In genomic region chr14:101878222-101879211, GRCh38 we compare ENCODE assay signal across 9 cellular contexts.
A peak's percentile ranks its signal among the peaks of the same experiment; 100 is the strongest.
DNase-seq lines count a peak whose midpoint lies in the region; ATAC-seq and TF ChIP-seq lines count a peak whose summit lies in the region.
"Had no signal": no experiment of that assay in that cellular context is flagged by ENCODE, and none has a peak within 500 bp of the region (broad histone marks: within the 10 kb centered on the region; RNA-seq: fewer than 3 reads in every experiment).

No MANE protein-coding gene starts in this region.

- CTCF ChIA-PET in CD4-positive, alpha-beta memory T cell (lab: Charles Lee; ENCODE audit: partially characterized antibody): interaction anchor here (1.0 to 2.8 kb wide), 5 partner anchors 34 to 172 kb away, joined by 3 to 17 read pairs (median 5); no protein-coding TSS in a partner anchor

- H3K4me1 ChIP-seq in CD4-positive, alpha-beta memory T cell (ENCODE audit: insufficient read depth, low read length): peaks cover 69% of the 10 kb centered on the region
- H3K4me1 ChIP-seq in mucosa of descending colon (ENCODE audit: low read depth) (peaks cover 33% of the 10 kb centered on the region), tibial nerve (peaks cover 0 to 23% (median 15%) of the 10 kb centered on the region in 4 donors), ascending aorta (peaks cover 0 to 3% of the 10 kb centered on the region in 2 donors)

- peak overlapping the region in 6 of 8 donors; percentile 13 to 50 (median 41) for H3K4me3 Mint-ChIP-seq in CD4-positive, alpha-beta memory T cell
- peak overlapping the region; percentile 63 to 77 for H3K4me3 Mint-ChIP-seq in activated T-cell treated with anti-CD3 and anti-CD28 coated beads, Interleukin-2, amount 50 U/mL, for 72 hours

- TF ChIP-seq CTCF in mucosa of descending colon (IDR thresholded peaks at IDR 0.05): no peak
- TF ChIP-seq CTCF in tibial nerve (IDR thresholded peaks at IDR 0.05): no peak
- TF ChIP-seq CTCF in ascending aorta (IDR thresholded peaks at IDR 0.05): no peak

- peaks cover 0 to 3% (median 0%) of the 10 kb centered on the region in 8 donors for H3K9me3 Mint-ChIP-seq in CD4-positive, alpha-beta memory T cell
- no peaks in the 10 kb centered on the region for H3K9me3 Mint-ChIP-seq in activated T-cell treated with anti-CD3 and anti-CD28 coated beads, Interleukin-2, amount 50 U/mL, for 72 hours

- H3K27ac Mint-ChIP-seq in CD4-positive, alpha-beta memory T cell: peak overlapping the region; percentile 73 to 97 (median 90)
- H3K27ac Mint-ChIP-seq in activated T-cell treated with anti-CD3 and anti-CD28 coated beads, Interleukin-2, amount 50 U/mL, for 72 hours: peak overlapping the region; percentile 68

- H3K4me3 ChIP-seq in CD4-positive, alpha-beta memory T cell (ENCODE audit: low read length in 2 of 2): no peak overlapping the region
- H3K4me3 ChIP-seq in mucosa of descending colon: no peak overlapping the region
- H3K4me3 ChIP-seq in tibial nerve: no peak overlapping the region
- no peak overlapping the region for H3K4me3 ChIP-seq in ascending aorta

- ATAC-seq in GM19463 (IDR thresholded peaks at IDR 0.05; ENCODE audit: unreplicated experiment): peak; percentile 39
- ATAC-seq in activated T-cell treated with anti-CD3 and anti-CD28 coated beads, Interleukin-2, amount 50 U/mL, for 72 hours (replicated peaks in 1 of 2): peak; percentile 70 to 74
- peak; percentile 30 for ATAC-seq in mucosa of descending colon

- no peak for TF ChIP-seq EP300 in tibial nerve (IDR thresholded peaks at IDR 0.05)

- peaks cover 47% of the 10 kb centered on the region for H3K36me3 ChIP-seq in CD4-positive, alpha-beta memory T cell (ENCODE audit: insufficient read depth, low read length)
- H3K36me3 ChIP-seq in mucosa of descending colon (ENCODE audit: low read depth) (no peaks in the 10 kb centered on the region), tibial nerve (peaks cover 0 to 26% (median 0%) of the 10 kb centered on the region in 3 donors), ascending aorta (peaks cover 10 to 27% of the 10 kb centered on the region in 2 donors)

- intact Hi-C loops in CD4-positive, alpha-beta memory T cell (cut with micrococcal nuclease): loop anchor here (5.0 kb wide), 2 partner anchors 36 to 106 kb away; no protein-coding TSS in a partner anchor
- intact Hi-C loops in mucosa of descending colon (cut with DNase I, micrococcal nuclease): no loop called here
- intact Hi-C loops in ascending aorta (cut with DNase I): no loop called here

- WGBS in tibial nerve, 2 donors: 87% methylated on average over 17 to 18 of the region's 18 CpGs

- H3K27me3 ChIP-seq in CD4-positive, alpha-beta memory T cell (ENCODE audit: insufficient read depth, low read length): no peaks in the 10 kb centered on the region
- H3K27me3 ChIP-seq in tibial nerve: no peaks in the 10 kb centered on the region
- no peaks in the 10 kb centered on the region for H3K27me3 ChIP-seq in ascending aorta

- H3K36me3 Mint-ChIP-seq in CD4-positive, alpha-beta memory T cell: peaks cover 18 to 64% of the 10 kb centered on the region in 2 donors
- H3K36me3 Mint-ChIP-seq in activated T-cell treated with anti-CD3 and anti-CD28 coated beads, Interleukin-2, amount 50 U/mL, for 72 hours (ENCODE audit: insufficient read depth in 2 of 2): peaks cover 11 to 32% of the 10 kb centered on the region in 2 donors

- no peaks in the 10 kb centered on the region for H3K27me3 Mint-ChIP-seq in CD4-positive, alpha-beta memory T cell
- no peaks in the 10 kb centered on the region for H3K27me3 Mint-ChIP-seq in activated T-cell treated with anti-CD3 and anti-CD28 coated beads, Interleukin-2, amount 50 U/mL, for 72 hours (ENCODE audit: low read depth)

- DNase-seq in CD4-positive, alpha-beta memory T cell: peak in 1 of 5 donors; percentile 47
- peak; percentile 69 to 70 for DNase-seq in activated T-cell treated with anti-CD3 and anti-CD28 coated beads, Interleukin-2, amount 50 U/mL, for 72 hours
- no peak for DNase-seq in mucosa of descending colon
- DNase-seq in tibial nerve (ENCODE audit: low spot score in 2 of 2): no peak
- no peak for DNase-seq in NCI-H146 treated with DMSO at 0.1 percent for 48 hours (lab: John Stamatoyannopoulos, UW; ENCODE audit: unreplicated experiment)
- no peak for DNase-seq in DMS79 (lab: John Stamatoyannopoulos, UW)
- DNase-seq in ascending aorta (ENCODE audit: low spot score in 2 of 2): no peak
- DNase-seq: DMS153 had no signal

- H3K27ac ChIP-seq in CD4-positive, alpha-beta memory T cell (ENCODE audit: low read depth, low read length): peak overlapping the region; percentile 65
- H3K27ac ChIP-seq in tibial nerve (peak overlapping the region in 1 of 4 donors; percentile 49), ascending aorta (no peak overlapping the region)

- POLR2A ChIA-PET in CD4-positive, alpha-beta memory T cell (lab: Charles Lee; ENCODE audit: partially characterized antibody): interaction anchor here (0.6 to 1.9 kb wide), 4 partner anchors 8 to 172 kb away, joined by 3 to 6 read pairs (median 3); no protein-coding TSS in a partner anchor

- H3K9me3 ChIP-seq in CD4-positive, alpha-beta memory T cell (ENCODE audit: control insufficient read depth in 1 of 2, low read length in 2 of 2): no peaks in the 10 kb centered on the region
- H3K9me3 ChIP-seq in mucosa of descending colon (no peaks in the 10 kb centered on the region), tibial nerve (no peaks in the 10 kb centered on the region), ascending aorta (no peaks in the 10 kb centered on the region)

- TF ChIP-seq POLR2A in tibial nerve (IDR thresholded peaks at IDR 0.05): no peak

- H3K4me1 Mint-ChIP-seq in CD4-positive, alpha-beta memory T cell: peaks cover 41 to 73% (median 61%) of the 10 kb centered on the region in 4 donors
- H3K4me1 Mint-ChIP-seq in activated T-cell treated with anti-CD3 and anti-CD28 coated beads, Interleukin-2, amount 50 U/mL, for 72 hours (ENCODE audit: low read depth): peaks cover 92% of the 10 kb centered on the region

Comparison
In these comparisons a context has a peak if more than half of its experiments do, and no peak if none do; other contexts are left out.
1. DNase-seq: peak in activated T-cell treated with anti-CD3 and anti-CD28 coated beads, Interleukin-2, amount 50 U/mL, for 72 hours (2 of 2); none in mucosa of descending colon (0 of 3), tibial nerve (0 of 2), NCI-H146 treated with DMSO at 0.1 percent for 48 hours (single experiment), DMS79 (single experiment) and ascending aorta (0 of 2).
2. Peak in every context shown above with its lines, with median percentiles within 50 percentile points of each other: ATAC-seq.